28 cellular contexts compared by ENCODE assay signal in genomic region chr4:53889335-53890084, GRCh38.
DNase-seq lines count a peak whose midpoint lies in the region; ATAC-seq and TF ChIP-seq lines count a peak whose summit lies in the region.
"Had no signal": no experiment of that assay in that cellular context is flagged by ENCODE, and none has a peak within 500 bp of the region (broad histone marks: within the 10 kb centered on the region; RNA-seq: fewer than 3 reads in every experiment).

No MANE protein-coding gene starts in this region.

- H4K20me1 ChIP-seq in fibroblast of lung (ENCODE audit: control insufficient read depth, extremely low read depth, insufficient read depth, low read length), result no peaks in the 10 kb centered on the region

- H3K27me3 Mint-ChIP-seq in mesothelial cell of epicardium (ENCODE audit: low read depth), result peaks cover 4% of the 10 kb centered on the region
- peaks cover 12% of the 10 kb centered on the region for H3K27me3 Mint-ChIP-seq in CD4-positive, alpha-beta T cell

- no peak overlapping the region for H3K4me3 Mint-ChIP-seq in mesothelial cell of epicardium
- no peak overlapping the region for H3K4me3 Mint-ChIP-seq in CD4-positive, alpha-beta T cell
- H3K4me3 Mint-ChIP-seq: activated T-helper 1 cell treated with anti-CD3 and anti-CD28 coated beads, Interleukin-12 subunit alpha, Interleukin-12 subunit beta, Interleukin-2, Interleukin-4 antibody, amounts not matched to agents 30 ng/mL and 10 ng/mL and 1 ng/mL, durations not matched to agents 14 hours and 24 hours and 36 hours; H9; neural crest cell had no signal

- intact Hi-C loops in left cardiac atrium (cut with DNase I) (no loop called here), heart right ventricle (cut with DNase I) (no loop called here)
- intact Hi-C loops in CD4-positive, alpha-beta T cell (cut with DNase I, micrococcal nuclease), result no loop called here

- peaks cover 18% of the 10 kb centered on the region for H3K4me1 Mint-ChIP-seq in mesothelial cell of epicardium
- H3K4me1 Mint-ChIP-seq in CD4-positive, alpha-beta T cell (ENCODE audit: low read depth), result no peaks in the 10 kb centered on the region

- H3K27ac Mint-ChIP-seq in mesothelial cell of epicardium, result peak overlapping the region; percentile 48
- H3K27ac Mint-ChIP-seq in CD4-positive, alpha-beta T cell, result no peak overlapping the region
- H3K27ac Mint-ChIP-seq: activated T-helper 1 cell treated with anti-CD3 and anti-CD28 coated beads, Interleukin-12 subunit alpha, Interleukin-12 subunit beta, Interleukin-2, Interleukin-4 antibody, amounts not matched to agents 30 ng/mL and 10 ng/mL and 1 ng/mL, durations not matched to agents 14 hours and 24 hours and 36 hours; H9 had no signal

- H3K4me3 ChIP-seq in heart right ventricle, result no peak overlapping the region
- peak overlapping the region in 2 of 4 experiments; percentile 12 to 13 for H3K4me3 ChIP-seq in fibroblast of lung (replicated peaks in 1 of 4; ENCODE audit: control extremely low read depth in 1 of 4, insufficient read depth in 1 of 4, low read depth in 3 of 4, low read length in 4 of 4)
- no peak overlapping the region for H3K4me3 ChIP-seq in tibial nerve
- H3K4me3 ChIP-seq: esophagus squamous epithelium, heart left ventricle, mucosa of descending colon, tibial artery had no signal

- no peak for DNase-seq in left cardiac atrium
- no peak for DNase-seq in heart right ventricle
- peak; percentile 12 to 88 for DNase-seq in fibroblast of lung (ENCODE audit: low read depth in 2 of 2)
- no peak for DNase-seq in mesothelial cell of epicardium (ENCODE audit: low spot score in 2 of 2, unreplicated experiment in 2 of 2)
- DNase-seq in CD4-positive, alpha-beta T cell, result no peak
- DNase-seq in tibial nerve (ENCODE audit: low spot score in 2 of 2), result no peak
- DNase-seq in HT-29 (ENCODE audit: low spot score), result no peak
- DNase-seq in SKM-1 (lab: John Stamatoyannopoulos, UW; ENCODE audit: unreplicated experiment), result no peak
- DNase-seq: activated CD4-positive, alpha-beta T cell treated with anti-CD3 and anti-CD28 coated beads, Interleukin-2, amount 50 U/mL, for 4 hours; activated CD4-positive, CD25-positive, alpha-beta regulatory T cell; activated naive CD4-positive, alpha-beta T cell treated with anti-CD3 and anti-CD28 coated beads, Interleukin-2, amount 50 U/mL, for 16 hours; cortex of kidney; DMS79; esophagus squamous epithelium; GF-D8; H9; heart left ventricle; mucosa of descending colon; NCI-H1694; NCI-H2171 treated with DMSO at 0.1 percent for 48 hours; NCI-H526; posterior cingulate gyrus; stimulated activated naive CD8-positive, alpha-beta T cell treated with anti-CD3 and anti-CD28 coated beads, Interleukin-15, Interleukin-2, amounts not matched to agents 100 U/mL and 50 U/mL, for 24 hours; tibial artery had no signal

- no peak for TF ChIP-seq POLR2A in tibial nerve (IDR thresholded peaks at IDR 0.05)

- H3K4me2 ChIP-seq in fibroblast of lung (ENCODE audit: extremely low read depth, insufficient read depth, low read length), result peak overlapping the region; percentile 9

- POLR2A ChIA-PET in CD4-positive, alpha-beta T cell (lab: Charles Lee), result no interaction called here

- H3K27ac ChIP-seq in heart right ventricle (peak overlapping the region in 4 of 10 donors; percentile 10 to 48 (median 40)), fibroblast of lung (ENCODE audit: insufficient read depth, low read length) (no peak overlapping the region), tibial nerve (no peak overlapping the region)
- H3K27ac ChIP-seq in CD4-positive, alpha-beta T cell (ENCODE audit: low read depth, low read length), result no peak overlapping the region
- H3K27ac ChIP-seq: tibial artery had no signal

- no peaks in the 10 kb centered on the region for H3K9me3 ChIP-seq in heart right ventricle
- no peaks in the 10 kb centered on the region for H3K9me3 ChIP-seq in fibroblast of lung (ENCODE audit: control insufficient read depth, insufficient read depth, low read depth, low read length)
- no peaks in the 10 kb centered on the region for H3K9me3 ChIP-seq in CD4-positive, alpha-beta T cell (ENCODE audit: control insufficient read depth, low read length)
- H3K9me3 ChIP-seq in tibial nerve, result no peaks in the 10 kb centered on the region
- H3K9me3 ChIP-seq: esophagus squamous epithelium, heart left ventricle, mucosa of descending colon, tibial artery had no signal

- no peaks in the 10 kb centered on the region for H3K9me3 Mint-ChIP-seq in mesothelial cell of epicardium
- no peaks in the 10 kb centered on the region for H3K9me3 Mint-ChIP-seq in CD4-positive, alpha-beta T cell
- H3K9me3 Mint-ChIP-seq: activated T-helper 1 cell treated with anti-CD3 and anti-CD28 coated beads, Interleukin-12 subunit alpha, Interleukin-12 subunit beta, Interleukin-2, Interleukin-4 antibody, amounts not matched to agents 30 ng/mL and 10 ng/mL and 1 ng/mL, durations not matched to agents 14 hours and 24 hours and 36 hours; H9; neural crest cell had no signal

- ATAC-seq in left cardiac atrium (peak; percentile 28 to 48), heart right ventricle (no peak)
- ATAC-seq in CD4-positive, alpha-beta T cell (ENCODE audit: poor library complexity), result no peak
- ATAC-seq: left lobe of liver; mucosa of descending colon; sciatic nerve; stimulated activated naive CD8-positive, alpha-beta T cell treated with anti-CD3 and anti-CD28 coated beads, Interleukin-15, Interleukin-2, amounts not matched to agents 100 U/mL and 50 U/mL, for 24 hours had no signal

- H3K27me3 ChIP-seq in heart right ventricle, result peaks cover 0 to 4% (median 0%) of the 10 kb centered on the region in 7 donors
- H3K27me3 ChIP-seq in fibroblast of lung (ENCODE audit: control insufficient read depth, insufficient read depth, low read length), result no peaks in the 10 kb centered on the region
- H3K27me3 ChIP-seq in CD4-positive, alpha-beta T cell (ENCODE audit: control insufficient read depth, insufficient read depth, low read length), result no peaks in the 10 kb centered on the region
- no peaks in the 10 kb centered on the region for H3K27me3 ChIP-seq in tibial nerve
- H3K27me3 ChIP-seq: esophagus squamous epithelium, heart left ventricle, tibial artery had no signal

- WGBS in heart right ventricle, 2 donors, result 71 to 81% methylated on average over 6 of the region's 6 CpGs
- 54 to 69% methylated on average over 6 of the region's 6 CpGs for WGBS in tibial nerve, 2 donors

- no peak overlapping the region for H3K9ac ChIP-seq in fibroblast of lung (ENCODE audit: insufficient read depth, low read length)

- H3K79me2 ChIP-seq in fibroblast of lung (ENCODE audit: control insufficient read depth, insufficient read depth, low read length), result no peaks in the 10 kb centered on the region

- H3K4me1 ChIP-seq in heart right ventricle, result peaks cover 0 to 4% (median 0%) of the 10 kb centered on the region in 9 donors
- H3K4me1 ChIP-seq in fibroblast of lung (ENCODE audit: control insufficient read depth, extremely low read depth, insufficient read depth, low read length), result peaks cover 9% of the 10 kb centered on the region
- H3K4me1 ChIP-seq in tibial nerve, result peaks cover 0 to 11% (median 0%) of the 10 kb centered on the region in 4 donors
- H3K4me1 ChIP-seq: esophagus squamous epithelium had no signal

- H2AFZ ChIP-seq in fibroblast of lung (ENCODE audit: low read length), result no peak overlapping the region

- H3K36me3 ChIP-seq in heart right ventricle (no peaks in the 10 kb centered on the region), fibroblast of lung (ENCODE audit: control insufficient read depth, insufficient read depth, low read length) (no peaks in the 10 kb centered on the region), tibial nerve (no peaks in the 10 kb centered on the region)
- H3K36me3 ChIP-seq: esophagus squamous epithelium, heart left ventricle, tibial artery had no signal

- no peak for TF ChIP-seq EP300 in tibial nerve (IDR thresholded peaks at IDR 0.05)

- no peaks in the 10 kb centered on the region for H3K36me3 Mint-ChIP-seq in mesothelial cell of epicardium
- no peaks in the 10 kb centered on the region for H3K36me3 Mint-ChIP-seq in CD4-positive, alpha-beta T cell (ENCODE audit: low read depth)

- TF ChIP-seq CTCF in heart right ventricle (IDR thresholded peaks at IDR 0.05) (no peak), fibroblast of lung (conservative IDR thresholded peaks at IDR 0.05 in 1 of 2, IDR thresholded peaks at IDR 0.05 in 1 of 2; ENCODE audit: low read depth in 1 of 2, low read length in 2 of 2) (no peak), mesothelial cell of epicardium (IDR thresholded peaks at IDR 0.05; ENCODE audit: unreplicated experiment) (no peak), tibial nerve (IDR thresholded peaks at IDR 0.05) (no peak)
- no peak for TF ChIP-seq CTCF in CD4-positive, alpha-beta T cell (IDR thresholded peaks at IDR 0.05)

- CTCF ChIA-PET in CD4-positive, alpha-beta T cell (lab: Charles Lee), result no interaction called here

Comparison
In these comparisons a context has a peak if more than half of its experiments do, and no peak if none do; other contexts are left out.
1. ATAC-seq: peak in left cardiac atrium (2 of 2); none in heart right ventricle (0 of 8) and CD4-positive, alpha-beta T cell (single experiment).
2. DNase-seq: peak in fibroblast of lung (2 of 2); none in left cardiac atrium (single experiment), heart right ventricle (0 of 2), mesothelial cell of epicardium (0 of 2), CD4-positive, alpha-beta T cell (0 of 10), tibial nerve (0 of 2), HT-29 (single experiment) and SKM-1 (single experiment).